1 cellular context compared by ENCODE assay signal in genomic region chr10:95268438-95268837, GRCh38.
TF ChIP-seq lines count a peak whose summit lies in the region.

No MANE protein-coding gene starts in this region.

TF ChIP-seq in IMR-90, 13 proteins besides CTCF, POLR2A, EP300 and RAD21 (continued from another document):
- TF ChIP-seq NFE2L2 (IDR thresholded peaks at IDR 0.05; ENCODE audit: low read depth, low read length) (no peak), BHLHE40 (IDR thresholded peaks at IDR 0.05; ENCODE audit: low read depth, low read length) (no peak)
